ENCODE assay signal across 3 cellular contexts in the genomic region with DNA sequence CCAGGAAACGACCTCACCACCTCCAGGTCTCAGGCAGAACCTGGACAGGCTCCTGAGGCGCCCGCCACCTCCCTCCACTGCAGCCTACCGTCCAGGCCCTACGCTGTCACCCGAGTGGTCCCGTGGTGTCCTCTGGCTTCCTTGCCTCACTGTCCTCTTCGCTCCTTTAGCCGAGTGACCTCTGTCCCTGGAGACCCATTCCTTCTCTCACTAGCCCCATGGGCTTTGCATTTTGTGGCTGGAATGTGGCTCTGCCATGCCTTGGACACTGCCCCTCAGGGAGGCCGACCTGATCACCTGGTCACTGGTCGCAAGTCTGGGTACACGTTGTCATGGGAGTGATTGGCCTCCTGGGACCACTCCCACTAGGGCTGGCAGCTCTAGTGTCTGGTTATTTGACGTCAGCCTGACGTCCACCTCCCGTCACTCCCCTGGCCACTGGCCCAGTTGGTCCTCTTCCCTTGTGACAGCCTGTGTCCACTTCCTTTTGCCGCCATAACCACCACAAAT.
TF ChIP-seq lines count a peak whose summit lies in the region.

No MANE protein-coding gene starts in this region.

TF ChIP-seq in WTC11, 78 proteins besides CTCF, POLR2A, EP300 and RAD21 (continued from another document and continues in another):
- TF ChIP-seq, protein P1, sequence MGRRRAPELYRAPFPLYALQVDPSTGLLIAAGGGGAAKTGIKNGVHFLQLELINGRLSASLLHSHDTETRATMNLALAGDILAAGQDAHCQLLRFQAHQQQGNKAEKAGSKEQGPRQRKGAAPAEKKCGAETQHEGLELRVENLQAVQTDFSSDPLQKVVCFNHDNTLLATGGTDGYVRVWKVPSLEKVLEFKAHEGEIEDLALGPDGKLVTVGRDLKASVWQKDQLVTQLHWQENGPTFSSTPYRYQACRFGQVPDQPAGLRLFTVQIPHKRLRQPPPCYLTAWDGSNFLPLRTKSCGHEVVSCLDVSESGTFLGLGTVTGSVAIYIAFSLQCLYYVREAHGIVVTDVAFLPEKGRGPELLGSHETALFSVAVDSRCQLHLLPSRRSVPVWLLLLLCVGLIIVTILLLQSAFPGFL (CRISPR knock-in tag; IDR thresholded peaks at IDR 0.05; ENCODE audit: borderline replicate concordance): no peak
- TF ChIP-seq ZNF232 (CRISPR knock-in tag; IDR thresholded peaks at IDR 0.05): no peak
- TF ChIP-seq ZNF263 (CRISPR knock-in tag; IDR thresholded peaks at IDR 0.05; ENCODE audit: low read depth): no peak
- TF ChIP-seq GABPB1 (CRISPR knock-in tag; IDR thresholded peaks at IDR 0.05): no peak
- TF ChIP-seq KAT7 (CRISPR knock-in tag; IDR thresholded peaks at IDR 0.05; ENCODE audit: borderline replicate concordance): no peak
- TF ChIP-seq, protein P2, sequence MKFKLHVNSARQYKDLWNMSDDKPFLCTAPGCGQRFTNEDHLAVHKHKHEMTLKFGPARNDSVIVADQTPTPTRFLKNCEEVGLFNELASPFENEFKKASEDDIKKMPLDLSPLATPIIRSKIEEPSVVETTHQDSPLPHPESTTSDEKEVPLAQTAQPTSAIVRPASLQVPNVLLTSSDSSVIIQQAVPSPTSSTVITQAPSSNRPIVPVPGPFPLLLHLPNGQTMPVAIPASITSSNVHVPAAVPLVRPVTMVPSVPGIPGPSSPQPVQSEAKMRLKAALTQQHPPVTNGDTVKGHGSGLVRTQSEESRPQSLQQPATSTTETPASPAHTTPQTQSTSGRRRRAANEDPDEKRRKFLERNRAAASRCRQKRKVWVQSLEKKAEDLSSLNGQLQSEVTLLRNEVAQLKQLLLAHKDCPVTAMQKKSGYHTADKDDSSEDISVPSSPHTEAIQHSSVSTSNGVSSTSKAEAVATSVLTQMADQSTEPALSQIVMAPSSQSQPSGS (CRISPR knock-in tag; IDR thresholded peaks at IDR 0.05; ENCODE audit: borderline replicate concordance, low read depth): no peak
- TF ChIP-seq ESRRA (CRISPR knock-in tag; IDR thresholded peaks at IDR 0.05; ENCODE audit: borderline replicate concordance): no peak
- no peak for TF ChIP-seq ZNF138 (CRISPR knock-in tag; conservative IDR thresholded peaks at IDR 0.05)
- TF ChIP-seq ZNF671 (CRISPR knock-in tag; IDR thresholded peaks at IDR 0.05): no peak
- TF ChIP-seq, protein P3, sequence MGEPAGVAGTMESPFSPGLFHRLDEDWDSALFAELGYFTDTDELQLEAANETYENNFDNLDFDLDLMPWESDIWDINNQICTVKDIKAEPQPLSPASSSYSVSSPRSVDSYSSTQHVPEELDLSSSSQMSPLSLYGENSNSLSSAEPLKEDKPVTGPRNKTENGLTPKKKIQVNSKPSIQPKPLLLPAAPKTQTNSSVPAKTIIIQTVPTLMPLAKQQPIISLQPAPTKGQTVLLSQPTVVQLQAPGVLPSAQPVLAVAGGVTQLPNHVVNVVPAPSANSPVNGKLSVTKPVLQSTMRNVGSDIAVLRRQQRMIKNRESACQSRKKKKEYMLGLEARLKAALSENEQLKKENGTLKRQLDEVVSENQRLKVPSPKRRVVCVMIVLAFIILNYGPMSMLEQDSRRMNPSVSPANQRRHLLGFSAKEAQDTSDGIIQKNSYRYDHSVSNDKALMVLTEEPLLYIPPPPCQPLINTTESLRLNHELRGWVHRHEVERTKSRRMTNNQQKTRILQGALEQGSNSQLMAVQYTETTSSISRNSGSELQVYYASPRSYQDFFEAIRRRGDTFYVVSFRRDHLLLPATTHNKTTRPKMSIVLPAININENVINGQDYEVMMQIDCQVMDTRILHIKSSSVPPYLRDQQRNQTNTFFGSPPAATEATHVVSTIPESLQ (CRISPR knock-in tag; IDR thresholded peaks at IDR 0.05): no peak

TF ChIP-seq in SK-N-SH treated with all-trans-retinoic acid at 6 μM for 48 hours, 23 proteins besides CTCF, POLR2A, EP300 and RAD21 (continued from another document):
- no peak for TF ChIP-seq CREB5 (CRISPR knock-in tag; IDR thresholded peaks at IDR 0.05; ENCODE audit: low read depth)

TF ChIP-seq in HEK293T, 16 proteins besides CTCF, POLR2A, EP300 and RAD21 (continued from another document):
- TF ChIP-seq, protein P4, sequence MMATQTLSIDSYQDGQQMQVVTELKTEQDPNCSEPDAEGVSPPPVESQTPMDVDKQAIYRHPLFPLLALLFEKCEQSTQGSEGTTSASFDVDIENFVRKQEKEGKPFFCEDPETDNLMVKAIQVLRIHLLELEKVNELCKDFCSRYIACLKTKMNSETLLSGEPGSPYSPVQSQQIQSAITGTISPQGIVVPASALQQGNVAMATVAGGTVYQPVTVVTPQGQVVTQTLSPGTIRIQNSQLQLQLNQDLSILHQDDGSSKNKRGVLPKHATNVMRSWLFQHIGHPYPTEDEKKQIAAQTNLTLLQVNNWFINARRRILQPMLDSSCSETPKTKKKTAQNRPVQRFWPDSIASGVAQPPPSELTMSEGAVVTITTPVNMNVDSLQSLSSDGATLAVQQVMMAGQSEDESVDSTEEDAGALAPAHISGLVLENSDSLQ (IDR thresholded peaks at IDR 0.05): no peak
- no peak for TF ChIP-seq FOXM1 (IDR thresholded peaks at IDR 0.05; ENCODE audit: borderline replicate concordance)
- TF ChIP-seq HDGF (IDR thresholded peaks at IDR 0.05; ENCODE audit: borderline replicate concordance): no peak
- TF ChIP-seq BHLHE40 (IDR thresholded peaks at IDR 0.05; ENCODE audit: borderline replicate concordance): no peak
- no peak for TF ChIP-seq ELF4 (IDR thresholded peaks at IDR 0.05)
